In genomic region chr11:32893091-32893946, GRCh38 we compare ENCODE assay signal across 8 cellular contexts. TPM values are rescaled to one million over a fixed set of nuclear protein-coding genes. Genes with fewer than 3 reads are reported as not detected.
DNase-seq lines count a peak whose midpoint lies in the region; ATAC-seq and TF ChIP-seq lines count a peak whose summit lies in the region.

No MANE protein-coding gene starts in this region.

- no peaks in the 10 kb centered on the region for H3K27me3 ChIP-seq in esophagus (ENCODE audit: control insufficient read depth in 1 of 2, insufficient read depth in 2 of 2, low read length in 2 of 2)

- H3K4me1 ChIP-seq in esophagus (ENCODE audit: control insufficient read depth in 2 of 2, insufficient read depth in 2 of 2, low read length in 1 of 2): no peaks in the 10 kb centered on the region

- H3K36me3 ChIP-seq in esophagus (ENCODE audit: control insufficient read depth in 2 of 2, insufficient read depth in 2 of 2, low read length in 1 of 2): no peaks in the 10 kb centered on the region

- DNase-seq in 8988T (peak; percentile 57), NCI-H2227 (lab: John Stamatoyannopoulos, UW; ENCODE audit: unreplicated experiment) (peak; percentile 78), myocyte (ENCODE audit: low read depth) (peak; percentile 63)
- peak; percentile 67 for DNase-seq in activated T-cell treated with anti-CD3 and anti-CD28 coated beads, Interleukin-2, amount 50 U/mL, for 1 hour
- DNase-seq in stimulated activated naive CD4-positive, alpha-beta T cell treated with Interleukin-2 at 50 U/mL for 16 hours (lab: John Stamatoyannopoulos, UW): peak; percentile 53

- peak overlapping the region; percentile 94 to 95 for H3K27ac ChIP-seq in esophagus (ENCODE audit: low read depth in 2 of 2, low read length in 1 of 2)

- 0 to 1% methylated on average over 62 to 92 of the region's 92 CpGs for WGBS in esophagus, 2 donors

- H3K9me3 ChIP-seq in esophagus (ENCODE audit: control insufficient read depth in 2 of 2, insufficient read depth in 1 of 2, low read depth in 1 of 2, low read length in 1 of 2): no peaks in the 10 kb centered on the region

- ATAC-seq in HG02885 (IDR thresholded peaks at IDR 0.05; ENCODE audit: poor library complexity, unreplicated experiment): peak; percentile 43

- peak; percentile 52 for TF ChIP-seq CTCF in GM12875 (IDR thresholded peaks at IDR 0.05; ENCODE audit: borderline replicate concordance, insufficient read depth, low read depth, low read length)

- H3K4me3 ChIP-seq in GM12875 (ENCODE audit: low read depth, low read length) (peak overlapping the region; percentile 93), esophagus (ENCODE audit: low read depth in 1 of 2, low read length in 2 of 2) (peak overlapping the region; percentile 93 to 95)

RNA-seq across cellular contexts. Expression of gene QSER1, which starts 0.7 kb away (rescaled TPM):
- polyA plus RNA-seq in esophagus: 1 to 10 TPM; 4.4 TPM
- 17.5 and 19.2 TPM in 2 replicates for total RNA-seq in myocyte
- 7.1 TPM for polyA plus RNA-seq in myocyte (2012)

Comparison
In these comparisons a context has a peak if more than half of its experiments do, and no peak if none do; other contexts are left out.
1. Peak in every context shown above with its lines: DNase-seq, ATAC-seq, H3K4me3 ChIP-seq and H3K27ac ChIP-seq.